25 cellular contexts compared by ENCODE assay signal in genomic region chr22:46502346-46502745, GRCh38.
"Had no signal": no experiment of that assay in that cellular context is flagged by ENCODE, and none has a peak within 500 bp of the region (broad histone marks: within the 10 kb centered on the region; RNA-seq: fewer than 3 reads in every experiment).

No MANE protein-coding gene starts in this region.

- H3K9me3 ChIP-seq: right atrium auricular region, suprapubic skin, tibial artery, upper lobe of right lung had no signal

- H3K27me3 ChIP-seq: right atrium auricular region had no signal

- FAIRE-seq: colon, kidney had no signal

- H3K4me1 ChIP-seq: parathyroid adenoma, right atrium auricular region, tibial artery, upper lobe of right lung had no signal

- ATAC-seq: activated CD4-positive, CD25-positive, alpha-beta regulatory T cell treated with anti-CD3 and anti-CD28 coated beads, Interleukin-2, amount 50 U/mL, for 24 hours; left colon; upper lobe of right lung had no signal

- H3K79me2 ChIP-seq: parathyroid adenoma had no signal

- H3K36me3 Mint-ChIP-seq: activated CD4-positive, alpha-beta memory T cell treated with anti-CD3 and anti-CD28 coated beads for 36 hours; activated naive CD4-positive, alpha-beta T cell treated with anti-CD3 and anti-CD28 coated beads, Interleukin-2, amount 10 ng/mL, durations not matched to agents 7 days and 5 days; immature natural killer cell; naive B cell had no signal

- H3K4me3 Mint-ChIP-seq: activated CD4-positive, alpha-beta memory T cell treated with anti-CD3 and anti-CD28 coated beads for 36 hours; activated naive CD4-positive, alpha-beta T cell treated with anti-CD3 and anti-CD28 coated beads, Interleukin-2, amount 10 ng/mL, durations not matched to agents 7 days and 5 days; activated T-cell treated with anti-CD3 and anti-CD28 coated beads, Interleukin-2, amount 50 U/mL, for 24 hours; immature natural killer cell; naive B cell; nephron progenitor cell; T-helper 1 cell treated with Interleukin-12 subunit alpha and Interleukin-12 subunit beta and Interleukin-4 antibody, amounts not matched to agents 30 μg/mL and 1 μg/mL, for 36 hours had no signal

- H3K4me3 ChIP-seq: right atrium auricular region, suprapubic skin, tibial artery, upper lobe of right lung had no signal

- DNase-seq: activated CD4-positive, alpha-beta memory T cell treated with anti-CD3 and anti-CD28 coated beads for 36 hours; activated CD4-positive, alpha-beta T cell treated with anti-CD3 and anti-CD28 coated beads for 48 hours; activated CD8-positive, alpha-beta memory T cell treated with anti-CD3 and anti-CD28 coated beads, Interleukin-2, amount 50 U/mL, for 48 hours; activated gamma-delta T cell; activated naive CD4-positive, alpha-beta T cell treated with anti-CD3 and anti-CD28 coated beads, Interleukin-2, amount 10 ng/mL, durations not matched to agents 7 days and 5 days; activated T-cell treated with anti-CD3 and anti-CD28 coated beads, Interleukin-2, amount 50 U/mL, for 24 hours; amygdala; effector memory CD4-positive, alpha-beta T cell; erythroblast; immature natural killer cell; kidney; left colon; naive B cell; nephron progenitor cell; stimulated activated naive CD4-positive, alpha-beta T cell; T-helper 9 cell; tibial artery; upper lobe of right lung had no signal

- H2AFZ ChIP-seq: parathyroid adenoma had no signal

- H3K27ac ChIP-seq: parathyroid adenoma, right atrium auricular region, suprapubic skin, tibial artery, upper lobe of right lung, WERI-Rb-1 had no signal

- H3K27ac Mint-ChIP-seq: activated CD4-positive, alpha-beta memory T cell treated with anti-CD3 and anti-CD28 coated beads for 36 hours; activated naive CD4-positive, alpha-beta T cell treated with anti-CD3 and anti-CD28 coated beads, Interleukin-2, amount 10 ng/mL, durations not matched to agents 7 days and 5 days; activated T-cell treated with anti-CD3 and anti-CD28 coated beads, Interleukin-2, amount 50 U/mL, for 24 hours; immature natural killer cell; naive B cell; nephron progenitor cell; T-helper 1 cell treated with Interleukin-12 subunit alpha and Interleukin-12 subunit beta and Interleukin-4 antibody, amounts not matched to agents 30 μg/mL and 1 μg/mL, for 36 hours had no signal

- H3K9me3 Mint-ChIP-seq: activated CD4-positive, alpha-beta memory T cell treated with anti-CD3 and anti-CD28 coated beads for 36 hours; activated naive CD4-positive, alpha-beta T cell treated with anti-CD3 and anti-CD28 coated beads, Interleukin-2, amount 10 ng/mL, durations not matched to agents 7 days and 5 days; activated T-cell treated with anti-CD3 and anti-CD28 coated beads, Interleukin-2, amount 50 U/mL, for 24 hours; immature natural killer cell; naive B cell; nephron progenitor cell; T-helper 1 cell treated with Interleukin-12 subunit alpha and Interleukin-12 subunit beta and Interleukin-4 antibody, amounts not matched to agents 30 μg/mL and 1 μg/mL, for 36 hours had no signal

- H3K9ac ChIP-seq: parathyroid adenoma had no signal

- H3K36me3 ChIP-seq: right atrium auricular region, suprapubic skin, tibial artery, upper lobe of right lung, WERI-Rb-1 had no signal
